In the genomic region with DNA sequence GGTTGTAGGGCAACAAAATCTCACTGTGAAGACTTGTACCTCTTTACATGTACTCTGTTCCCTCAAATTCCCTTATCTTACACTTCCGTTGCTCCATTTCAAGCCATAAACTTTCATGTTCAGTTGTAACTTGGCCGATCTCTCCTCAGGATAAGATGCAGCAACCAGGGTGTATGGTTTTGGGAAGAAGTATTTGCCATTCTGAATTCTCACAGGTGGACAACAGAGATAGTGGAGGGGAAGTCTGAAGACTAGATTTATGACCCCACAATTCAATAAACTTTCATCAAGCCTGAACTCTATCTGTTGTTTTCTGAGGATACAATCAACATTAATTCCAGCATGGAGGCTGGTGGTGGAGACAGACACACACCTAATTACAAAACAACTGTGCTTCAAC, we compare ENCODE assay signal across 1 cellular context.
TF ChIP-seq lines count a peak whose summit lies in the region.

No MANE protein-coding gene starts in this region.

TF ChIP-seq in K562, 482 proteins besides CTCF, POLR2A, EP300 and RAD21 (continued from another document):
- TF ChIP-seq, protein P1, sequence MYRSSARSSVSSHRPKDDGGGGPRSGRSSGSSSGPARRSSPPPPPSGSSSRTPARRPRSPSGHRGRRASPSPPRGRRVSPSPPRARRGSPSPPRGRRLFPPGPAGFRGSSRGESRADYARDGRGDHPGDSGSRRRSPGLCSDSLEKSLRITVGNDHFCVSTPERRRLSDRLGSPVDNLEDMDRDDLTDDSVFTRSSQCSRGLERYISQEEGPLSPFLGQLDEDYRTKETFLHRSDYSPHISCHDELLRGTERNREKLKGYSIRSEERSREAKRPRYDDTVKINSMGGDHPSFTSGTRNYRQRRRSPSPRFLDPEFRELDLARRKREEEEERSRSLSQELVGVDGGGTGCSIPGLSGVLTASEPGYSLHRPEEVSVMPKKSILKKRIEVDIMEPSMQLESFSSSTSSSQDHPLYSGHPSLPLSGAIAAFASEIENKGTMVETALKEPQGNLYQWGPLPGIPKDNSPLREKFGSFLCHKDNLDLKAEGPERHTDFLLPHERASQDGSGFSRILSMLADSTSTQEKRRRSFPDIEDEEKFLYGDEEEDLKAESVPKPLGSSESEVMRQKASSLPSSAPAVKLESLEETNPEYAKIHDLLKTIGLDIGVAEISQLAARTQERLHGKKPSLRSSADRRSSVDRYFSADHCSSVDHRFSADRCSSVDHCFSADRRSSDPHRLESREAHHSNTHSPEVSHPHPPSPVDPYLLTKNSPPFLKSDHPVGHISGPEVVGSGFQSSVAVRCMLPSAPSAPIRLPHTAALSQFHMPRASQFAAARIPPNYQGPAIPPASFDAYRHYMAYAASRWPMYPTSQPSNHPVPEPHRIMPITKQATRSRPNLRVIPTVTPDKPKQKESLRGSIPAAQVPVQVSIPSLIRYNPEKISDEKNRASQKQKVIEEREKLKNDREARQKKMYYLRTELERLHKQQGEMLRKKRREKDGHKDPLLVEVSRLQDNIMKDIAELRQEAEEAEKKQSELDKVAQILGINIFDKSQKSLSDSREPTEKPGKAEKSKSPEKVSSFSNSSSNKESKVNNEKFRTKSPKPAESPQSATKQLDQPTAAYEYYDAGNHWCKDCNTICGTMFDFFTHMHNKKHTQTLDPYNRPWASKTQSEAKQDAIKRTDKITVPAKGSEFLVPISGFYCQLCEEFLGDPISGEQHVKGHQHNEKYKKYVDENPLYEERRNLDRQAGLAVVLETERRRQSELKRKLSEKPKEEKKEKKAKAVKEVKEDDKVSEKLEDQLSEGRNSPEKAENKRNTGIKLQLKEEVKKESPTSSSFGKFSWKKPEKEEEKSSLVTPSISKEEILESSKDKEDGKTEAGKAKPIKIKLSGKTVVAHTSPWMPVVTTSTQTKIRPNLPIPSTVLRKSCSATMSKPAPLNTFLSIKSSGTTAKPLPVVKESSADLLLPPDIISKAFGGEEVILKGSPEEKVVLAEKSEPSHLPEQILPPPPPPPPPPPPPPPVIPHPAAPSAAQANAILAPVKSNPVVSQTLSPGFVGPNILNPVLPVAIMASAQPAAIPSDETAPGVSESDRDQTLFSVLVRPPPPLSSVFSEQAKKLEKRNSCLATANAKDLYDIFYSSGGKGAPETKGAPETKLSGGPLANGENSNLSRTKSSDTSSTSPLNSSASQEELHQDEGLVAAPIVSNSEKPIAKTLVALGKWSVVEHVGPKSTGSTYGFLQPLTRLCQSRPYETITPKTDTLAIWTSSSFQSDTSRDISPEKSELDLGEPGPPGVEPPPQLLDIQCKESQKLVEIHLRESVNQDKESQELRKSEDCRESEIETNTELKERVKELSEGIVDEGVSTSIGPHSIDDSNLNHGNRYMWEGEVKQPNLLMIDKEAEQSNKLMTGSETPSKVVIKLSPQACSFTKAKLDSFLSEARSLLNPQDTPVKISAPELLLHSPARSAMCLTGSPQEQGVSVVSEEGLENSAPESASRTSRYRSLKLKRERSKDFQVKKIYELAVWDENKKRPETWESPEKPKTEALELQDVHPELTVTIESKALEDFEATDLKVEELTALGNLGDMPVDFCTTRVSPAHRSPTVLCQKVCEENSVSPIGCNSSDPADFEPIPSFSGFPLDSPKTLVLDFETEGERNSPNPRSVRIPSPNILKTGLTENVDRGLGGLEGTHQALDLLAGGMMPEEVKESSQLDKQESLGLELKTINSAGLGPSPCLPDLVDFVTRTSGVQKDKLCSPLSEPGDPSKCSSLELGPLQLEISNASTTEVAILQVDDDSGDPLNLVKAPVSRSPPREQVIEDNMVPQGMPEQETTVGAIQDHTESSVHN (IDR thresholded peaks at IDR 0.05; ENCODE audit: borderline replicate concordance in 1 of 2, low read depth in 1 of 2), result no peak
- TF ChIP-seq KAT7 (CRISPR knock-in tag; IDR thresholded peaks at IDR 0.05; ENCODE audit: borderline replicate concordance), result no peak
- no peak for TF ChIP-seq XRCC3 (IDR thresholded peaks at IDR 0.05)
- TF ChIP-seq, protein P2, sequence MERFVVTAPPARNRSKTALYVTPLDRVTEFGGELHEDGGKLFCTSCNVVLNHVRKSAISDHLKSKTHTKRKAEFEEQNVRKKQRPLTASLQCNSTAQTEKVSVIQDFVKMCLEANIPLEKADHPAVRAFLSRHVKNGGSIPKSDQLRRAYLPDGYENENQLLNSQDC (CRISPR knock-in tag; IDR thresholded peaks at IDR 0.05), result no peak
